Comparison of ENCODE assay signal across 8 cellular contexts in genomic region chr17:16214190-16215001, GRCh38. TPM values are rescaled to one million over a fixed set of nuclear protein-coding genes. Genes with fewer than 3 reads are reported as not detected.
DNase-seq lines count a peak whose midpoint lies in the region; ATAC-seq and TF ChIP-seq lines count a peak whose summit lies in the region.

No MANE protein-coding gene starts in this region.

- H3K4me1 ChIP-seq in BLaER1 (peaks cover 46% of the 10 kb centered on the region), psoas muscle (peaks cover 39% of the 10 kb centered on the region)

- intact Hi-C loops in psoas muscle (cut with DNase I): no loop called here

- peak overlapping the region; percentile 84 for H3K27ac Mint-ChIP-seq in HFFc6

- H3K36me3 ChIP-seq in BLaER1 (peaks cover 4% of the 10 kb centered on the region), psoas muscle (ENCODE audit: insufficient read depth in 1 of 2, low read depth in 1 of 2) (no peaks in the 10 kb centered on the region)

- no peak for DNase-seq in HFFc6
- peak; percentile 17 for DNase-seq in fibroblast of villous mesenchyme (ENCODE audit: low read depth)
- no peak for DNase-seq in psoas muscle
- DNase-seq in occipital lobe (lab: John Stamatoyannopoulos, UW): no peak

- peak overlapping the region; percentile 100 for H3K9ac ChIP-seq in BLaER1

- no peaks in the 10 kb centered on the region for H3K27me3 Mint-ChIP-seq in HFFc6 (ENCODE audit: insufficient read depth)

- H3K4me3 ChIP-seq in BLaER1 (peak overlapping the region; percentile 100), fibroblast of villous mesenchyme (ENCODE audit: low read depth, low read length) (peak overlapping the region; percentile 94), psoas muscle (peak overlapping the region; percentile 99)

- WGBS in psoas muscle, 3 donors: 4 to 6% (median 5%) methylated on average over 16 of the region's 16 CpGs

- H3K4me2 ChIP-seq in BLaER1: peak overlapping the region; percentile 87

- H3K36me3 Mint-ChIP-seq in HFFc6 (ENCODE audit: low read depth): peaks cover 5% of the 10 kb centered on the region; the same call in 1 of the 2 replicates

- peaks cover 44% of the 10 kb centered on the region for H3K4me1 Mint-ChIP-seq in HFFc6 (ENCODE audit: low read depth)

- H3K4me3 Mint-ChIP-seq in HFFc6: peak overlapping the region; percentile 97

- H3K27ac ChIP-seq in BLaER1 (peak overlapping the region; percentile 99), VCaP (peak overlapping the region; percentile 98), psoas muscle (peak overlapping the region; percentile 98)

- no peaks in the 10 kb centered on the region for H3K27me3 ChIP-seq in BLaER1
- no peaks in the 10 kb centered on the region for H3K27me3 ChIP-seq in psoas muscle (ENCODE audit: insufficient read depth in 3 of 3, low read length in 2 of 3)

- no peak for TF ChIP-seq CTCF in HFFc6 (IDR thresholded peaks at IDR 0.05)
- no peak for TF ChIP-seq CTCF in VCaP (conservative IDR thresholded peaks at IDR 0.05)
- TF ChIP-seq CTCF in fibroblast of villous mesenchyme (IDR thresholded peaks at IDR 0.05; ENCODE audit: insufficient read depth, low read depth, low read length): no peak
- no peak for TF ChIP-seq CTCF in psoas muscle (IDR thresholded peaks at IDR 0.05)

- H3K9me3 Mint-ChIP-seq in HFFc6: peaks cover 4% of the 10 kb centered on the region; the same call in 1 of the 2 replicates

- H3K9me3 ChIP-seq in BLaER1 (0 out of 2 replicates have a peak, but pooled peaks cover 3% of the 10 kb centered on the region), psoas muscle (no peaks in the 10 kb centered on the region)

- ATAC-seq in psoas muscle (no peak), GM18502 (IDR thresholded peaks at IDR 0.05; ENCODE audit: poor library complexity, unreplicated experiment) (no peak), GM21786 (IDR thresholded peaks at IDR 0.05; ENCODE audit: unreplicated experiment) (no peak)

- peaks cover 58% of the 10 kb centered on the region for H4K20me1 ChIP-seq in BLaER1

RNA-seq across cellular contexts. Expression of gene NCOR1, which starts 0.9 kb away (rescaled TPM):
- total RNA-seq in HFFc6 (2021; fragmentation: NEBNext Ultra II Directional; extraction: Animal tissue kit (Norgen Biotek cat#: 25700)): 100 to 1,000 TPM; 103 to 115 (median 111) TPM
- total RNA-seq in fibroblast of villous mesenchyme: 82.1 and 83.3 TPM in 2 replicates
- total RNA-seq in psoas muscle: 100 to 1,000 TPM in 1 of 4 donors, 10 to 100 TPM in 3; 78.8 to 102 (median 81.5) TPM
- polyA plus RNA-seq in psoas muscle: 10 to 100 TPM; 22.8 to 47.1 (median 29.4) TPM
- total RNA-seq in occipital lobe: 116 TPM

RNA-seq across cellular contexts. Expression of gene PIGL, which starts 2.6 kb away (rescaled TPM):
- total RNA-seq in HFFc6 (2021; fragmentation: NEBNext Ultra II Directional; extraction: Animal tissue kit (Norgen Biotek cat#: 25700)): 10 to 100 TPM; 12.0 to 15.5 (median 14.9) TPM
- total RNA-seq in fibroblast of villous mesenchyme (14.7 and 19.6 TPM in 2 replicates), psoas muscle (10 to 100 TPM in 1 of 4 donors, 1 to 10 TPM in 3; 6.7 to 13.2 (median 7.7) TPM), occipital lobe (18.4 TPM)
- polyA plus RNA-seq in psoas muscle: 10 to 100 TPM in 1 of 3 donors, 1 to 10 TPM in 2; 3.8 to 13.0 (median 8.3) TPM
